In genomic region chr17:19003543-19003965, GRCh38 we compare ENCODE assay signal across 8 cellular contexts.
A peak's percentile ranks its signal among the peaks of the same experiment; 100 is the strongest.
DNase-seq lines count a peak whose midpoint lies in the region; ATAC-seq, FAIRE-seq and TF ChIP-seq lines count a peak whose summit lies in the region.

No MANE protein-coding gene starts in this region.

- H3K4me1 ChIP-seq in ACC112 (ENCODE audit: control insufficient read depth, insufficient read depth, low read length, unreplicated experiment) = peaks cover 29% of the 10 kb centered on the region
- H3K4me1 ChIP-seq in muscle layer of duodenum (ENCODE audit: control insufficient read depth in 1 of 2, insufficient read depth in 2 of 2, low read length in 2 of 2) = no peaks in the 10 kb centered on the region

- H3K27me3 ChIP-seq in ACC112 (ENCODE audit: insufficient read depth, low read length) (no peaks in the 10 kb centered on the region), muscle layer of duodenum (ENCODE audit: low read depth, low read length) (no peaks in the 10 kb centered on the region)

- TF ChIP-seq CTCF in choroid plexus epithelial cell (conservative IDR thresholded peaks at IDR 0.05; ENCODE audit: low read depth, low read length) = no peak
- TF ChIP-seq CTCF in D721Med (IDR thresholded peaks at IDR 0.05; ENCODE audit: insufficient read depth, missing control alignments) = no peak

- H3K4me3 ChIP-seq in ACC112 (ENCODE audit: low read depth, low read length) (peak overlapping the region; percentile 95), choroid plexus epithelial cell (ENCODE audit: low read depth, low read length) (peak overlapping the region; percentile 67), muscle layer of duodenum (ENCODE audit: low read depth in 1 of 2, low read length in 2 of 2) (peak overlapping the region; percentile 33 to 67)

- ATAC-seq in HG02571 (IDR thresholded peaks at IDR 0.05; ENCODE audit: unreplicated experiment) (no peak), HG02642 (IDR thresholded peaks at IDR 0.05; ENCODE audit: poor library complexity, unreplicated experiment) (no peak)

- H3K36me3 ChIP-seq in ACC112 (ENCODE audit: insufficient read depth, low read length) = no peaks in the 10 kb centered on the region
- H3K36me3 ChIP-seq in muscle layer of duodenum (ENCODE audit: control insufficient read depth in 1 of 2, insufficient read depth in 2 of 2, low read length in 2 of 2) = no peaks in the 10 kb centered on the region

- FAIRE-seq in HTR-8/SVneo (lab: Jason Lieb, UNC) (peak; percentile 28), D721Med (lab: Jason Lieb, UNC) (no peak)

- H3K27ac ChIP-seq in ACC112 (ENCODE audit: low read depth, low read length) = no peak overlapping the region
- H3K27ac ChIP-seq in muscle layer of duodenum (ENCODE audit: low read length) = no peak overlapping the region

- TF ChIP-seq POLR2A in erythroblast (IDR thresholded peaks at IDR 0.05; ENCODE audit: low read length) = no peak

- DNase-seq in HTR-8/SVneo (ENCODE audit: insufficient read length, low spot score) (no peak), choroid plexus epithelial cell (ENCODE audit: low read depth) (no peak), D721Med (ENCODE audit: insufficient read length, low spot score) (no peak), erythroblast (lab: John Stamatoyannopoulos, UW) (no peak)

- peaks cover 0 to 2% of the 10 kb centered on the region in 2 donors for H3K9me3 ChIP-seq in muscle layer of duodenum (ENCODE audit: control insufficient read depth in 1 of 2, low read length in 2 of 2)

- peaks cover 47% of the 10 kb centered on the region for H3K79me2 ChIP-seq in ACC112 (ENCODE audit: control insufficient read depth, insufficient read depth, low read length, unreplicated experiment)

- H2AFZ ChIP-seq in ACC112 (ENCODE audit: low read length, unreplicated experiment) = no peak overlapping the region
